ENCODE assay signal across 34 cellular contexts in genomic region chr16:57570301-57571070, GRCh38. TPM values are rescaled to one million over a fixed set of nuclear protein-coding genes. Genes with fewer than 3 reads are reported as not detected.
"Had no signal": no experiment of that assay in that cellular context is flagged by ENCODE, and none has a peak within 500 bp of the region (broad histone marks: within the 10 kb centered on the region; RNA-seq: fewer than 3 reads in every experiment).

No MANE protein-coding gene starts in this region.

- H3K4me3 ChIP-seq: gastrocnemius medialis, neural progenitor cell, skin epidermis, stomach, thyroid gland, upper lobe of right lung had no signal

- H3K27me3 ChIP-seq: brain microvascular endothelial cell, neural progenitor cell, thyroid gland, upper lobe of right lung had no signal

- ATAC-seq: activated CD4-positive, CD25-positive, alpha-beta regulatory T cell treated with anti-CD3 and anti-CD28 coated beads, Interleukin-2, amount 50 U/mL, for 24 hours; effector memory CD8-positive, alpha-beta T cell; gastrocnemius medialis; left colon; naive thymus-derived CD4-positive, alpha-beta T cell; sciatic nerve; upper lobe of right lung had no signal

- H3K9ac ChIP-seq: neural progenitor cell had no signal

- H3K27me3 Mint-ChIP-seq: activated CD4-positive, alpha-beta memory T cell treated with anti-CD3 and anti-CD28 coated beads for 36 hours; effector memory CD8-positive, alpha-beta T cell; naive thymus-derived CD4-positive, alpha-beta T cell had no signal

- H3K9me3 Mint-ChIP-seq: activated CD4-positive, alpha-beta memory T cell treated with anti-CD3 and anti-CD28 coated beads for 36 hours had no signal

- H3K9me3 ChIP-seq: gastrocnemius medialis, stomach, thyroid gland, upper lobe of right lung had no signal

- H3K27ac ChIP-seq: brain microvascular endothelial cell, gastrocnemius medialis, neural progenitor cell, skin epidermis, stomach, thyroid gland, upper lobe of right lung, WERI-Rb-1 had no signal

- H3K36me3 ChIP-seq: brain microvascular endothelial cell, gastrocnemius medialis, neural progenitor cell, stomach, thyroid gland, upper lobe of right lung had no signal

- H3K4me3 Mint-ChIP-seq: activated CD4-positive, alpha-beta memory T cell treated with anti-CD3 and anti-CD28 coated beads for 36 hours; activated T-helper 1 cell treated with anti-CD3 and anti-CD28 coated beads, Interleukin-12 subunit alpha, Interleukin-12 subunit beta, Interleukin-2, Interleukin-4 antibody, amounts not matched to agents 30 ng/mL and 10 ng/mL and 1 ng/mL, durations not matched to agents 14 hours and 24 hours and 36 hours; effector memory CD8-positive, alpha-beta T cell; naive thymus-derived CD4-positive, alpha-beta T cell; T-helper 1 cell treated with Interleukin-12 subunit alpha and Interleukin-12 subunit beta and Interleukin-4 antibody, amounts not matched to agents 30 μg/mL and 1 μg/mL, for 36 hours had no signal

- H3K4me1 Mint-ChIP-seq: neural progenitor cell had no signal

- H2AFZ ChIP-seq: neural progenitor cell had no signal

- H3K27ac Mint-ChIP-seq: activated CD4-positive, alpha-beta memory T cell treated with anti-CD3 and anti-CD28 coated beads for 36 hours; T-helper 1 cell treated with Interleukin-12 subunit alpha and Interleukin-12 subunit beta and Interleukin-4 antibody, amounts not matched to agents 30 μg/mL and 1 μg/mL, for 36 hours had no signal

- FAIRE-seq: astrocyte, keratinocyte, TTC549 had no signal

- H3K4me1 ChIP-seq: gastrocnemius medialis, neural progenitor cell, stomach, thyroid gland, upper lobe of right lung had no signal

- DNase-seq: activated CD4-positive, alpha-beta memory T cell treated with anti-CD3 and anti-CD28 coated beads for 36 hours; activated CD4-positive, alpha-beta T cell treated with anti-CD3 and anti-CD28 coated beads for 48 hours; activated gamma-delta T cell treated with Interleukin-2 at 50 U/mL for 16 hours; activated naive CD4-positive, alpha-beta T cell treated with anti-CD3 and anti-CD28 coated beads, Interleukin-2, amount 50 U/mL, for 16 hours; activated T-cell treated with anti-CD3 and anti-CD28 coated beads for 4 hours; amniotic stem cell; brain microvascular endothelial cell; cortex of kidney; effector memory CD8-positive, alpha-beta T cell; erythroblast; gastrocnemius medialis; glutamatergic neuron; left colon; midbrain; naive thymus-derived CD4-positive, alpha-beta T cell; stimulated activated CD4-positive, alpha-beta T cell treated with anti-CD3 and anti-CD28 coated beads, Interleukin-12 subunit alpha, Interleukin-12 subunit beta, amount 100 ng/mL, for 4 hours; stimulated activated CD4-positive, alpha-beta T cell treated with anti-CD3 and anti-CD28 coated beads, Interleukin-4, amount 100 ng/mL, for 1 hour; stomach; T-helper 9 cell; thyroid gland; upper lobe of right lung; WERI-Rb-1 had no signal

- H3K4me2 ChIP-seq: neural progenitor cell had no signal

RNA-seq across cellular contexts. Expression of gene ADGRG5, which starts 28.0 kb away (rescaled TPM):
- total RNA-seq: chondrocyte, gastrocnemius medialis, osteoblast, renal cortical epithelial cell had no signal
- polyA plus RNA-seq: keratinocyte had no signal
